28 cellular contexts compared by ENCODE assay signal in genomic region chr15:30917675-30918074, GRCh38.
"Had no signal": no experiment of that assay in that cellular context is flagged by ENCODE, and none has a peak within 500 bp of the region (broad histone marks: within the 10 kb centered on the region; RNA-seq: fewer than 3 reads in every experiment).

No MANE protein-coding gene starts in this region.

- FAIRE-seq: colon, endometrium, endothelial cell of umbilical vein, frontal cortex had no signal

- H3K27me3 ChIP-seq: colonic mucosa, dorsolateral prefrontal cortex, esophagus muscularis mucosa, esophagus squamous epithelium, foreskin keratinocyte, gastrocnemius medialis, gastroesophageal sphincter, heart left ventricle, heart right ventricle had no signal

- H3K4me1 ChIP-seq: colonic mucosa, esophagus squamous epithelium, foreskin keratinocyte, gastroesophageal sphincter had no signal

- H3K27ac ChIP-seq: colonic mucosa, coronary artery, epithelial cell of prostate, esophagus muscularis mucosa, esophagus squamous epithelium, foreskin keratinocyte, gastrocnemius medialis, gastroesophageal sphincter had no signal

- H3K4me3 ChIP-seq: colonic mucosa, coronary artery, dorsolateral prefrontal cortex, esophagus muscularis mucosa, esophagus squamous epithelium, gastrocnemius medialis, gastroesophageal sphincter, heart left ventricle, heart right ventricle had no signal

- H3K36me3 ChIP-seq: colonic mucosa had no signal

- H3K9me3 ChIP-seq: colonic mucosa, esophagus muscularis mucosa, esophagus squamous epithelium, gastrocnemius medialis, gastroesophageal sphincter, heart left ventricle, heart right ventricle had no signal

- ATAC-seq: effector memory CD8-positive, alpha-beta T cell; esophagus mucosa; foreskin keratinocyte; gastrocnemius medialis; gastroesophageal sphincter had no signal

- DNase-seq: colonic mucosa; cortex of kidney; dermis blood vessel endothelial cell; dorsolateral prefrontal cortex; effector CD4-positive, alpha-beta T cell; effector CD8-positive, alpha-beta T cell; effector memory CD4-positive, alpha-beta T cell; effector memory CD8-positive, alpha-beta T cell; endodermal cell; erythroblast; esophagus squamous epithelium; foreskin fibroblast; foreskin keratinocyte; foreskin melanocyte; gastrocnemius medialis; glutamatergic neuron; head of caudate nucleus; heart right ventricle had no signal
